In genomic region chr12:13121568-13121967, GRCh38 we compare ENCODE assay signal across 2 cellular contexts.
TF ChIP-seq lines count a peak whose summit lies in the region.

No MANE protein-coding gene starts in this region.

TF ChIP-seq in IMR-90, 13 proteins besides CTCF, POLR2A, EP300 and RAD21:
- TF ChIP-seq USF2 (IDR thresholded peaks at IDR 0.05; ENCODE audit: low read depth, low read length) (no peak), ELK1 (IDR thresholded peaks at IDR 0.05; ENCODE audit: borderline replicate concordance, low read depth, low read length) (no peak), RCOR1 (IDR thresholded peaks at IDR 0.05; ENCODE audit: insufficient replicate concordance, low read length) (no peak), SMC3 (IDR thresholded peaks at IDR 0.05; ENCODE audit: low read depth, low read length) (no peak), BHLHE40 (IDR thresholded peaks at IDR 0.05; ENCODE audit: low read depth, low read length) (no peak), CEBPB (IDR thresholded peaks at IDR 0.05; ENCODE audit: low read depth, low read length) (no peak), MAFK (IDR thresholded peaks at IDR 0.05; ENCODE audit: low read depth, low read length) (no peak)

TF ChIP-seq in H1, 55 proteins besides CTCF, POLR2A, EP300 and RAD21:
- TF ChIP-seq JUND (IDR thresholded peaks at IDR 0.05; ENCODE audit: low read length) (no peak), NANOG (IDR thresholded peaks at IDR 0.05; ENCODE audit: insufficient read depth, low read depth, low read length, poor library complexity, severe bottlenecking) (no peak), SIN3A (conservative IDR thresholded peaks at IDR 0.05 in 1 of 2, IDR thresholded peaks at IDR 0.05 in 1 of 2; ENCODE audit: low read depth in 1 of 2, low read length in 2 of 2) (no peak), TBP (IDR thresholded peaks at IDR 0.05; ENCODE audit: low read depth, low read length) (no peak), CHD7 (IDR thresholded peaks at IDR 0.05; ENCODE audit: insufficient replicate concordance, low read length) (no peak), RXRA (IDR thresholded peaks at IDR 0.05; ENCODE audit: insufficient read depth, low read depth, low read length) (no peak), EZH2 (IDR thresholded peaks at IDR 0.05; ENCODE audit: low read depth, low read length, severe bottlenecking) (no peak), GABPA (IDR thresholded peaks at IDR 0.05; ENCODE audit: borderline replicate concordance, insufficient read depth, low read length) (no peak), POLR2AphosphoS5 (IDR thresholded peaks at IDR 0.05; ENCODE audit: low read depth, low read length) (no peak), JUN (IDR thresholded peaks at IDR 0.05; ENCODE audit: low read depth, low read length) (no peak), TAF7 (optimal IDR thresholded peaks at IDR 0.05; ENCODE audit: borderline replicate concordance, low read depth, low read length) (no peak), CREB1 (IDR thresholded peaks at IDR 0.05) (no peak), SIX5 (IDR thresholded peaks at IDR 0.05; ENCODE audit: low read depth, low read length) (no peak), CHD2 (IDR thresholded peaks at IDR 0.05; ENCODE audit: low read length) (no peak)
